In the genomic region with DNA sequence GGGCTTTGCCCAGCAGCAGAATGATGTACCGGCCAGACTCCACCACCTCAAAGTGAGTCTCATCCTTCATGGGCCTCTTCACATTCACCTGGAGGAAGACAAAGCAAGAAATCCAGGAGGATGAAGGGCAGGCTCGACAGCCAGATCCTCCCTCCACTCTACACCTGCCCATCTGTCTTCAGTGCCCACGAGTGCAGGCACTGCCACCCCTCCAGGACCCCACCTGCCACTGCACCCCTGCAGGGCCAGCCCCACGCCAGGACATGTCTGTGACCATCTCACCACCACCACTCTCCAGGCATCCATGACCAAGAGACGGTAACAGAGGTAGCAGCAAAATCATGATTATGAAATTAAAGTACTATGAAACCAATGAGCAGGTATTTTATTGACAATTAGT, we compare ENCODE assay signal across 12 cellular contexts.
A peak's percentile ranks its signal among the peaks of the same experiment; 100 is the strongest.
DNase-seq lines count a peak whose midpoint lies in the region; ATAC-seq and TF ChIP-seq lines count a peak whose summit lies in the region.
"Had no signal": no experiment of that assay in that cellular context is flagged by ENCODE, and none has a peak within 500 bp of the region (broad histone marks: within the 10 kb centered on the region; RNA-seq: fewer than 3 reads in every experiment).

No MANE protein-coding gene starts in this region.

- H3K36me3 Mint-ChIP-seq in WTC11, result peaks cover 6% of the 10 kb centered on the region
- H3K36me3 Mint-ChIP-seq in activated naive CD4-positive, alpha-beta T cell treated with anti-CD3 and anti-CD28 coated beads, Interleukin-2, amount 50 U/mL, for 72 hours, result no peaks in the 10 kb centered on the region
- H3K36me3 Mint-ChIP-seq: CD4-positive, alpha-beta memory T cell had no signal

- CTCF ChIA-PET in WTC11 (lab: Charles Lee), result interaction anchor here (3.5 kb wide), 1 partner anchor 40 kb away, joined by 27 read pairs; no protein-coding TSS in a partner anchor

- DNase-seq in WTC11 (ENCODE audit: low spot score) (no peak), islet precursor cell (peak; percentile 48), posterior vena cava (ENCODE audit: low spot score) (peak; percentile 57), NCI-H345 (lab: John Stamatoyannopoulos, UW) (no peak), NCI-H1092 treated with DMSO at 0.1 percent for 48 hours (lab: John Stamatoyannopoulos, UW) (no peak), glomerular visceral epithelial cell (ENCODE audit: extremely low spot score) (no peak)
- DNase-seq in activated naive CD4-positive, alpha-beta T cell treated with anti-CD3 and anti-CD28 coated beads, Interleukin-2, amount 50 U/mL, for 72 hours (ENCODE audit: low spot score in 2 of 2), result no peak
- DNase-seq: BE2C; CD4-positive, alpha-beta memory T cell; DMS79; GM23248 had no signal

- intact Hi-C loops in posterior vena cava (cut with DNase I), result no loop called here

- ATAC-seq in WTC11, result no peak
- no peak for ATAC-seq in activated naive CD4-positive, alpha-beta T cell treated with anti-CD3 and anti-CD28 coated beads, Interleukin-2, amount 50 U/mL, for 72 hours
- ATAC-seq: GM12878 had no signal

- POLR2A ChIA-PET in WTC11 (lab: Charles Lee), result no interaction called here

- no peaks in the 10 kb centered on the region for H3K27me3 Mint-ChIP-seq in WTC11 (ENCODE audit: low read depth)

- no peaks in the 10 kb centered on the region for H3K4me1 Mint-ChIP-seq in WTC11
- H3K4me1 Mint-ChIP-seq: CD4-positive, alpha-beta memory T cell had no signal

- H3K9me3 Mint-ChIP-seq in WTC11, result peaks cover 23% of the 10 kb centered on the region
- peaks cover 5 to 6% of the 10 kb centered on the region in 2 donors for H3K9me3 Mint-ChIP-seq in activated naive CD4-positive, alpha-beta T cell treated with anti-CD3 and anti-CD28 coated beads, Interleukin-2, amount 50 U/mL, for 72 hours

- H3K27ac Mint-ChIP-seq in WTC11, result 0 out of 2 replicates have a peak overlapping the region, but pooled peaks have one; percentile 35
- H3K27ac Mint-ChIP-seq in activated naive CD4-positive, alpha-beta T cell treated with anti-CD3 and anti-CD28 coated beads, Interleukin-2, amount 50 U/mL, for 72 hours, result no peak overlapping the region
- H3K27ac Mint-ChIP-seq: CD4-positive, alpha-beta memory T cell had no signal

- H3K4me3 Mint-ChIP-seq in WTC11, result no peak overlapping the region
- H3K4me3 Mint-ChIP-seq: CD4-positive, alpha-beta memory T cell had no signal

- TF ChIP-seq CTCF in WTC11 (IDR thresholded peaks at IDR 0.05), result no peak

TF ChIP-seq in WTC11, 78 proteins besides CTCF, POLR2A, EP300 and RAD21:
- no peak for TF ChIP-seq HMGA2 (CRISPR knock-in tag; IDR thresholded peaks at IDR 0.05)
- TF ChIP-seq, protein P1, sequence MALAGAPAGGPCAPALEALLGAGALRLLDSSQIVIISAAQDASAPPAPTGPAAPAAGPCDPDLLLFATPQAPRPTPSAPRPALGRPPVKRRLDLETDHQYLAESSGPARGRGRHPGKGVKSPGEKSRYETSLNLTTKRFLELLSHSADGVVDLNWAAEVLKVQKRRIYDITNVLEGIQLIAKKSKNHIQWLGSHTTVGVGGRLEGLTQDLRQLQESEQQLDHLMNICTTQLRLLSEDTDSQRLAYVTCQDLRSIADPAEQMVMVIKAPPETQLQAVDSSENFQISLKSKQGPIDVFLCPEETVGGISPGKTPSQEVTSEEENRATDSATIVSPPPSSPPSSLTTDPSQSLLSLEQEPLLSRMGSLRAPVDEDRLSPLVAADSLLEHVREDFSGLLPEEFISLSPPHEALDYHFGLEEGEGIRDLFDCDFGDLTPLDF (CRISPR knock-in tag; IDR thresholded peaks at IDR 0.05), result no peak
- no peak for TF ChIP-seq NFYB (CRISPR knock-in tag; conservative IDR thresholded peaks at IDR 0.05; ENCODE audit: low read depth)
- no peak for TF ChIP-seq MYBL2 (CRISPR knock-in tag; IDR thresholded peaks at IDR 0.05)
- TF ChIP-seq EMX1 (CRISPR knock-in tag; IDR thresholded peaks at IDR 0.05), result no peak
- no peak for TF ChIP-seq GABPB1 (CRISPR knock-in tag; IDR thresholded peaks at IDR 0.05)
- no peak for TF ChIP-seq JUN (CRISPR knock-in tag; IDR thresholded peaks at IDR 0.05)
- TF ChIP-seq TEAD1 (CRISPR knock-in tag; IDR thresholded peaks at IDR 0.05), result no peak

Comparison
In these comparisons a context has a peak if more than half of its experiments do, and no peak if none do; other contexts are left out.
1. DNase-seq: peak in islet precursor cell (single experiment) and posterior vena cava (single experiment); none in WTC11 (single experiment), NCI-H345 (single experiment), NCI-H1092 treated with DMSO at 0.1 percent for 48 hours (single experiment), activated naive CD4-positive, alpha-beta T cell treated with anti-CD3 and anti-CD28 coated beads, Interleukin-2, amount 50 U/mL, for 72 hours (0 of 2) and glomerular visceral epithelial cell (single experiment).